9 cellular contexts compared by ENCODE assay signal in genomic region chr1:161069201-161069685, GRCh38. TPM values are rescaled to one million over a fixed set of nuclear protein-coding genes. Genes with fewer than 3 reads are reported as not detected.
DNase-seq lines count a peak whose midpoint lies in the region; TF ChIP-seq lines count a peak whose summit lies in the region.
"Had no signal": no experiment of that assay in that cellular context is flagged by ENCODE, and none has a peak within 500 bp of the region (broad histone marks: within the 10 kb centered on the region; RNA-seq: fewer than 3 reads in every experiment).

No MANE protein-coding gene starts in this region.

- DNase-seq in activated CD4-positive, alpha-beta T cell treated with anti-CD3 and anti-CD28 coated beads, Interleukin-2, amount 50 U/mL, for 48 hours, result peak; percentile 28 to 37
- no peak for DNase-seq in activated CD4-positive, alpha-beta T cell treated with anti-CD3 and anti-CD28 coated beads, Interleukin-2, amount 50 U/mL, for 1 hour
- DNase-seq in esophagus muscularis mucosa (ENCODE audit: extremely low spot score), result no peak
- no peak for DNase-seq in suprapubic skin (ENCODE audit: low spot score in 2 of 2)
- no peak for DNase-seq in dermis blood vessel endothelial cell
- no peak for DNase-seq in GM13976 (ENCODE audit: low spot score)
- DNase-seq in MG63, result no peak

- H3K79me2 ChIP-seq in OCI-LY3 (ENCODE audit: low read length), result peaks cover 52% of the 10 kb centered on the region

- H3K27ac ChIP-seq in OCI-LY3 (ENCODE audit: low read length) (peak overlapping the region; percentile 89), esophagus muscularis mucosa (replicated peaks in 1 of 4) (peak overlapping the region; percentile 31 to 58 (median 54)), suprapubic skin (peak overlapping the region; percentile 63)

- H3K9ac ChIP-seq in OCI-LY3 (ENCODE audit: low read length), result peak overlapping the region; percentile 99

- TF ChIP-seq EP300 in esophagus muscularis mucosa (IDR thresholded peaks at IDR 0.05) (no peak), suprapubic skin (IDR thresholded peaks at IDR 0.05) (no peak)

- H3K4me3 ChIP-seq in OCI-LY3 (ENCODE audit: low read length), result peak overlapping the region; percentile 90
- H3K4me3 ChIP-seq in esophagus muscularis mucosa, result peak overlapping the region; percentile 38 to 53 (median 40)
- peak overlapping the region; percentile 44 for H3K4me3 ChIP-seq in suprapubic skin
- H3K4me3 ChIP-seq in MG63, result no peak overlapping the region

- in situ Hi-C loops in GM13976 (cut with MboI; ENCODE audit: low sequenced_read_pairs, unreplicated experiment), result no loop called here

- H2AFZ ChIP-seq in OCI-LY3 (ENCODE audit: low read depth, low read length), result no peak overlapping the region

- WGBS in esophagus muscularis mucosa, result 81% methylated on average over 10 of the region's 11 CpGs
- WGBS in suprapubic skin, result 73% methylated on average over 11 of the region's 11 CpGs

- peaks cover 35% of the 10 kb centered on the region for H3K4me1 ChIP-seq in OCI-LY3 (ENCODE audit: low read length)
- no peaks in the 10 kb centered on the region for H3K4me1 ChIP-seq in esophagus muscularis mucosa
- H3K4me1 ChIP-seq in suprapubic skin, result peaks cover 35% of the 10 kb centered on the region

- no peak for TF ChIP-seq CTCF in OCI-LY3 (IDR thresholded peaks at IDR 0.05; ENCODE audit: low read depth, low read length)
- no peak for TF ChIP-seq CTCF in esophagus muscularis mucosa (IDR thresholded peaks at IDR 0.05)
- TF ChIP-seq CTCF in suprapubic skin (IDR thresholded peaks at IDR 0.05), result no peak
- no peak for TF ChIP-seq CTCF in GM13976 (IDR thresholded peaks at IDR 0.05; ENCODE audit: borderline replicate concordance, control extremely low read depth, extremely low read depth, insufficient read depth, missing control alignments)

- H3K36me3 ChIP-seq in OCI-LY3 (replicated peaks; ENCODE audit: low read depth, low read length), result peaks cover 19% of the 10 kb centered on the region
- H3K36me3 ChIP-seq in esophagus muscularis mucosa, result no peaks in the 10 kb centered on the region
- H3K36me3 ChIP-seq in suprapubic skin, result peaks cover 3% of the 10 kb centered on the region
- no peaks in the 10 kb centered on the region for H3K36me3 ChIP-seq in MG63

- peak overlapping the region; percentile 88 for H3K4me2 ChIP-seq in OCI-LY3 (ENCODE audit: low read length)

- no peaks in the 10 kb centered on the region for H3K27me3 ChIP-seq in OCI-LY3 (ENCODE audit: low read depth, low read length)
- peaks cover 0 to 21% (median 0%) of the 10 kb centered on the region in 4 donors for H3K27me3 ChIP-seq in esophagus muscularis mucosa
- H3K27me3 ChIP-seq in suprapubic skin, result no peaks in the 10 kb centered on the region
- H3K27me3 ChIP-seq in MG63, result no peaks in the 10 kb centered on the region

- peaks cover 26% of the 10 kb centered on the region for H4K20me1 ChIP-seq in OCI-LY3 (ENCODE audit: insufficient read depth, low read length)

- TF ChIP-seq POLR2A in esophagus muscularis mucosa (IDR thresholded peaks at IDR 0.05; ENCODE audit: low read depth) (no peak), suprapubic skin (IDR thresholded peaks at IDR 0.05) (no peak)

- H3K9me3 ChIP-seq in OCI-LY3 (ENCODE audit: insufficient read depth, low read length) (no peaks in the 10 kb centered on the region), esophagus muscularis mucosa (no peaks in the 10 kb centered on the region), suprapubic skin (no peaks in the 10 kb centered on the region), MG63 (no peaks in the 10 kb centered on the region)

- intact Hi-C loops in esophagus muscularis mucosa (cut with DNase I), result no loop called here

RNA-seq across cellular contexts. Expression of gene ARHGAP30, which starts 0.4 kb away (rescaled TPM):
- total RNA-seq in esophagus muscularis mucosa, result 10 to 100 TPM in 1 of 4 donors, 1 to 10 TPM in 3; 4.6 to 14.1 (median 6.9) TPM
- 10 to 100 TPM; 12.3 to 46.2 (median 14.5) TPM for total RNA-seq in suprapubic skin
- not detected in 2 replicates for total RNA-seq in dermis blood vessel endothelial cell
- not detected in 2 replicates for total RNA-seq in MG63 (2014; rRNA removed; shearing (Covaris generic); ENCODE audit: low replicate concordance)
- total RNA-seq: dermis microvascular lymphatic vessel endothelial cell had no signal

RNA-seq across cellular contexts. Expression of gene NECTIN4, which starts 20.1 kb away (rescaled TPM):
- not detected for total RNA-seq in esophagus muscularis mucosa
- 100 to 1,000 TPM; 126 to 188 (median 164) TPM for total RNA-seq in suprapubic skin
- 0.17 and 0.28 TPM in 2 replicates for total RNA-seq in dermis blood vessel endothelial cell
- total RNA-seq in MG63 (2014; rRNA removed; shearing (Covaris generic); ENCODE audit: low replicate concordance), result not detected in 2 replicates

RNA-seq across cellular contexts. Expression of gene USF1, which starts 23.5 kb away (rescaled TPM):
- 10 to 100 TPM; 36.5 to 54.2 (median 48.7) TPM for total RNA-seq in esophagus muscularis mucosa
- 10 to 100 TPM; 33.9 to 88.7 (median 43.7) TPM for total RNA-seq in suprapubic skin
- total RNA-seq in dermis blood vessel endothelial cell, result 94.3 and 125 TPM in 2 replicates
- 102 and 103 TPM in 2 replicates for total RNA-seq in MG63 (2014; rRNA removed; shearing (Covaris generic); ENCODE audit: low replicate concordance)

RNA-seq across cellular contexts. Expression of gene KLHDC9, which starts 28.9 kb away (rescaled TPM):
- total RNA-seq in esophagus muscularis mucosa, result 1 to 10 TPM; 5.1 to 8.3 (median 7.6) TPM
- 1 to 10 TPM in 3 of 4 donors, not detected in 1; 1.3 to 4.0 (median 1.4) TPM for total RNA-seq in suprapubic skin
- 0.93 and 1.5 TPM in 2 replicates for total RNA-seq in dermis blood vessel endothelial cell
- total RNA-seq in MG63 (2014; rRNA removed; shearing (Covaris generic); ENCODE audit: low replicate concordance), result not detected in 2 replicates

RNA-seq across cellular contexts. Expression of gene TSTD1, which starts 30.5 kb away (rescaled TPM):
- total RNA-seq in esophagus muscularis mucosa, result 10 to 100 TPM; 19.0 to 46.5 (median 29.4) TPM
- 100 to 1,000 TPM in 2 of 4 donors, 10 to 100 TPM in 2; 70.0 to 123 (median 98.8) TPM for total RNA-seq in suprapubic skin
- total RNA-seq in dermis blood vessel endothelial cell, result 1.4 and 6.8 TPM in 2 replicates
- not detected in 2 replicates for total RNA-seq in MG63 (2014; rRNA removed; shearing (Covaris generic); ENCODE audit: low replicate concordance)

Comparison
In these comparisons a context has a peak if more than half of its experiments do, and no peak if none do; other contexts are left out.
1. DNase-seq: peak in activated CD4-positive, alpha-beta T cell treated with anti-CD3 and anti-CD28 coated beads, Interleukin-2, amount 50 U/mL, for 48 hours (2 of 2); none in activated CD4-positive, alpha-beta T cell treated with anti-CD3 and anti-CD28 coated beads, Interleukin-2, amount 50 U/mL, for 1 hour (single experiment), esophagus muscularis mucosa (single experiment), suprapubic skin (0 of 2), dermis blood vessel endothelial cell (single experiment), GM13976 (single experiment) and MG63 (single experiment).
2. RNA of gene NECTIN4, which starts 20.1 kb away (total RNA-seq): 126 to 188 TPM in suprapubic skin; 0.17 to 0.28 TPM in dermis blood vessel endothelial cell, not detected in esophagus muscularis mucosa and not detected in MG63; every median in the first group is over 10 times any median in the second.
3. Peak in every context shown above with its lines, with median percentiles within 50 percentile points of each other: H3K27ac ChIP-seq.